14 cellular contexts compared by ENCODE assay signal in genomic region chr7:41247128-41247865, GRCh38.
DNase-seq lines count a peak whose midpoint lies in the region; ATAC-seq and TF ChIP-seq lines count a peak whose summit lies in the region.
"Had no signal": no experiment of that assay in that cellular context is flagged by ENCODE, and none has a peak within 500 bp of the region (broad histone marks: within the 10 kb centered on the region; RNA-seq: fewer than 3 reads in every experiment).

No MANE protein-coding gene starts in this region.

- ATAC-seq in SK-N-SH treated with all-trans-retinoic acid at 6 μM for 48 hours, result peak; percentile 62
- no peak for ATAC-seq in GM21515 (IDR thresholded peaks at IDR 0.05; ENCODE audit: unreplicated experiment)
- ATAC-seq: activated T-helper 17 cell treated with anti-CD3 and anti-CD28 coated beads, Interleukin-2, amount 50 U/mL, for 72 hours had no signal

- DNase-seq in COLO668 (lab: John Stamatoyannopoulos, UW; ENCODE audit: unreplicated experiment) (peak; percentile 81), LHCN-M2 (ENCODE audit: low read depth) (peak; percentile 35), iris pigment epithelial cell (ENCODE audit: low read depth) (peak; percentile 54), NOMO-1 treated with DMSO at 0.1 percent for 48 hours (lab: John Stamatoyannopoulos, UW; ENCODE audit: unreplicated experiment) (no peak), NCI-H446 (lab: John Stamatoyannopoulos, UW) (no peak), NCI-H2081 (lab: John Stamatoyannopoulos, UW) (no peak)
- DNase-seq: activated CD4-positive, alpha-beta T cell treated with anti-CD3 and anti-CD28 coated beads, Interleukin-2, amount 50 U/mL, for 48 hours; amygdala; MM.1S; ovary; stimulated activated CD4-positive, alpha-beta T cell treated with anti-CD3 and anti-CD28 coated beads, Interleukin-12 subunit alpha, Interleukin-12 subunit beta, amount 100 ng/mL, for 4 hours had no signal

TF ChIP-seq in SK-N-SH treated with all-trans-retinoic acid at 6 μM for 48 hours, 23 proteins besides CTCF, POLR2A, EP300 and RAD21:
- TF ChIP-seq PATZ1 (CRISPR knock-in tag; IDR thresholded peaks at IDR 0.05; ENCODE audit: borderline replicate concordance), result no peak
- peak; percentile 79; the same call in 1 of the 2 replicates for TF ChIP-seq TOX (CRISPR knock-in tag; IDR thresholded peaks at IDR 0.05; ENCODE audit: borderline replicate concordance)
- TF ChIP-seq BACH2 (CRISPR knock-in tag; IDR thresholded peaks at IDR 0.05; ENCODE audit: borderline replicate concordance), result no peak
- TF ChIP-seq TSHZ2 (CRISPR knock-in tag; IDR thresholded peaks at IDR 0.05), result no peak
- peak; percentile 25; the same call in 1 of the 2 replicates for TF ChIP-seq POU6F1 (CRISPR knock-in tag; IDR thresholded peaks at IDR 0.05; ENCODE audit: borderline replicate concordance, low read depth)
- TF ChIP-seq ZC3H10 (CRISPR knock-in tag; IDR thresholded peaks at IDR 0.05), result peak; percentile 48; the same call in 1 of the 2 replicates
- TF ChIP-seq TCF4 (CRISPR knock-in tag; IDR thresholded peaks at IDR 0.05; ENCODE audit: borderline replicate concordance), result no peak
- TF ChIP-seq ISL1 (CRISPR knock-in tag; IDR thresholded peaks at IDR 0.05), result no peak
- TF ChIP-seq GLIS3 (CRISPR knock-in tag; IDR thresholded peaks at IDR 0.05), result no peak
- no peak for TF ChIP-seq CSRNP3 (CRISPR knock-in tag; IDR thresholded peaks at IDR 0.05)
- no peak for TF ChIP-seq RARB (CRISPR knock-in tag; IDR thresholded peaks at IDR 0.05)
- no peak for TF ChIP-seq OSR1 (CRISPR knock-in tag; IDR thresholded peaks at IDR 0.05)

Comparison
In these comparisons a context has a peak if more than half of its experiments do, and no peak if none do; other contexts are left out.
1. DNase-seq: peak in COLO668 (single experiment), LHCN-M2 (single experiment) and iris pigment epithelial cell (single experiment); none in NOMO-1 treated with DMSO at 0.1 percent for 48 hours (single experiment), NCI-H446 (0 of 2) and NCI-H2081 (0 of 2).